Comparison of ENCODE assay signal across 1 cellular context in the genomic region with DNA sequence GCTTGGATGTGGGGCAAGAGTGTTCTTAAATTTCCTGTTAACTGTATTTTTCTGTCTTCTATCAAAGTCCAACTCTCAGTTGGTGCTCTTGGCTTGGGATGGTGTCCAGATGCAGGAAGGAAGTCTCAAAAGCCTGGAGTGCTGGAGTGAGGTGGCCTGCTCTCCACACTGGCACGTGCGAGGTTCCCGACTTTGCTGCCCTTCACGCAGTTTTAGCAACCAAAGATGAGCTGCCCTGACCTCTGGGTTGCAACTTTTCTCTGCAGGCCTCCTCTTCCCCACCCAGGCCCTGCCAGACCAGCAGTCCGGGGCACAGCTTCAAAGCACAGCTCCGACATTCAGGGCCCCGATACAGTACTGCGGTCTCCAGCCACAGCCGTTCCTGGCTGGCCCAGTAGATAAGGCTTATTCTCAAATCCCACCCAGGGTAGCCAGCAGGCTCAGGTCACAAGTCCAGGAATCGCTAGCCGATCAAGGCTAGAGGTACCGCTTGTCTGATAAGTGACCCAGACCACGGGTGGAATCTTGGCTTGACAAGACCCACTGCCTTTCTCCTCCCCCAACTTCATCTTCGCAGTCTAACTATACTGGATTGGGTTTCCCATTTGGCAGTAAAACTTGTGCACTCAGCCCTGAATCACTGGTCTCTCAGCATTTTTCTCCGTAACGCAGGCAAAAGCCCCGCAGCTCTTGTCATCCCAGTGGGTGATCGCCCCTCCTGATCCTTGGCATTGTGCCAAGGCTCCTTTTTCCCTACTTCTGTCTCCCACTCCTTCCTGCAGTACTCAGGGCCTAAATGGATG.
TF ChIP-seq lines count a peak whose summit lies in the region.

No MANE protein-coding gene starts in this region.

TF ChIP-seq in H1, 55 proteins besides CTCF, POLR2A, EP300 and RAD21:
- TF ChIP-seq TBP (IDR thresholded peaks at IDR 0.05; ENCODE audit: low read depth, low read length) (no peak), GABPA (IDR thresholded peaks at IDR 0.05; ENCODE audit: borderline replicate concordance, insufficient read depth, low read length) (no peak), PHF8 (conservative IDR thresholded peaks at IDR 0.05; ENCODE audit: low read depth, low read length) (no peak), SUZ12 (IDR thresholded peaks at IDR 0.05; ENCODE audit: low read length) (no peak), CTBP2 (IDR thresholded peaks at IDR 0.05; ENCODE audit: borderline replicate concordance, insufficient read depth, insufficient read length, low read length) (no peak), SP2 (IDR thresholded peaks at IDR 0.05; ENCODE audit: low read length) (no peak), CBX5 (IDR thresholded peaks at IDR 0.05; ENCODE audit: low read depth, low read length) (no peak), SIX5 (IDR thresholded peaks at IDR 0.05; ENCODE audit: low read depth, low read length) (no peak), SRF (IDR thresholded peaks at IDR 0.05; ENCODE audit: low read depth, low read length) (no peak), TAF7 (optimal IDR thresholded peaks at IDR 0.05; ENCODE audit: borderline replicate concordance, low read depth, low read length) (no peak)
- TF ChIP-seq, protein P1, sequence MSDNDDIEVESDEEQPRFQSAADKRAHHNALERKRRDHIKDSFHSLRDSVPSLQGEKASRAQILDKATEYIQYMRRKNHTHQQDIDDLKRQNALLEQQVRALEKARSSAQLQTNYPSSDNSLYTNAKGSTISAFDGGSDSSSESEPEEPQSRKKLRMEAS (IDR thresholded peaks at IDR 0.05): no peak
